Comparison of ENCODE assay signal across 11 cellular contexts in genomic region chr14:77315115-77315944, GRCh38. TPM values are rescaled to one million over a fixed set of nuclear protein-coding genes. Genes with fewer than 3 reads are reported as not detected.
DNase-seq lines count a peak whose midpoint lies in the region; ATAC-seq and TF ChIP-seq lines count a peak whose summit lies in the region.
"Had no signal": no experiment of that assay in that cellular context is flagged by ENCODE, and none has a peak within 500 bp of the region (broad histone marks: within the 10 kb centered on the region; RNA-seq: fewer than 3 reads in every experiment).

No MANE protein-coding gene starts in this region.

- peak; percentile 7; the same call in 1 of the 3 replicates for ATAC-seq in GM23338
- no peak for ATAC-seq in HG02884 (IDR thresholded peaks at IDR 0.05; ENCODE audit: unreplicated experiment)
- no peak for ATAC-seq in GM21723 (IDR thresholded peaks at IDR 0.05; ENCODE audit: unreplicated experiment)
- ATAC-seq in HG03342 (IDR thresholded peaks at IDR 0.05; ENCODE audit: unreplicated experiment), result no peak
- ATAC-seq: natural killer cell treated with Interleukin-12 subunit alpha and Interleukin-12 subunit beta and Interleukin-15 and Interleukin-18, amount 100 ng/mL, for 72 hours had no signal

- no peaks in the 10 kb centered on the region for H3K36me3 ChIP-seq in GM23338 (ENCODE audit: insufficient read depth)
- no peaks in the 10 kb centered on the region for H3K36me3 ChIP-seq in SJCRH30
- H3K36me3 ChIP-seq: adrenal gland had no signal

- DNase-seq in GM23338 (ENCODE audit: low spot score), result no peak
- DNase-seq in SJCRH30, result peak; percentile 54 to 73
- DNase-seq in stimulated activated CD4-positive, alpha-beta T cell treated with anti-CD3 and anti-CD28 coated beads, Interleukin-1b, Interleukin-23, amount 100 ng/mL, for 48 hours, result no peak

- no peak overlapping the region for H3K4me3 Mint-ChIP-seq in GM23338
- H3K4me3 Mint-ChIP-seq: natural killer cell treated with Interleukin-12 subunit alpha and Interleukin-12 subunit beta and Interleukin-15 and Interleukin-18, amount 100 ng/mL, for 72 hours had no signal

- H3K27ac ChIP-seq in GM23338 (ENCODE audit: low read depth), result peak overlapping the region; percentile 87
- peak overlapping the region; percentile 56 for H3K27ac ChIP-seq in SJCRH30
- H3K27ac ChIP-seq in layer of hippocampus (ENCODE audit: low read depth, low read length), result peak overlapping the region; percentile 96
- H3K27ac ChIP-seq in skin epidermis, result peak overlapping the region in 14 of 21 experiments; percentile 1 to 80 (median 60)

- peak overlapping the region; percentile 29; the same call in 1 of the 2 replicates for H3K4me2 ChIP-seq in GM23338

- H4K20me1 ChIP-seq in GM23338 (replicated peaks; ENCODE audit: insufficient read depth), result no peaks in the 10 kb centered on the region

- peaks cover 39% of the 10 kb centered on the region for H3K4me1 ChIP-seq in GM23338 (ENCODE audit: insufficient read depth)
- peaks cover 58% of the 10 kb centered on the region for H3K4me1 ChIP-seq in SJCRH30

- H3K36me3 Mint-ChIP-seq in GM23338 (ENCODE audit: low read depth), result no peaks in the 10 kb centered on the region; the same call in 2 of the 3 replicates
- H3K36me3 Mint-ChIP-seq: natural killer cell treated with Interleukin-12 subunit alpha and Interleukin-12 subunit beta and Interleukin-15 and Interleukin-18, amount 100 ng/mL, for 72 hours had no signal

- no peak for TF ChIP-seq CTCF in GM23338 (conservative IDR thresholded peaks at IDR 0.05; ENCODE audit: low read depth in 2 of 2)

- H3K27me3 ChIP-seq in GM23338 (ENCODE audit: insufficient read depth) (no peaks in the 10 kb centered on the region), SJCRH30 (no peaks in the 10 kb centered on the region), layer of hippocampus (ENCODE audit: control insufficient read depth, insufficient read depth, low read length) (no peaks in the 10 kb centered on the region)
- H3K27me3 ChIP-seq: adrenal gland had no signal

- H3K4me3 ChIP-seq in GM23338 (no peak overlapping the region), SJCRH30 (no peak overlapping the region), skin epidermis (no peak overlapping the region)
- H3K4me3 ChIP-seq: adrenal gland had no signal

- 0 out of 2 replicates have a peak, but pooled peaks cover 4% of the 10 kb centered on the region for H3F3A ChIP-seq in GM23338 (replicated peaks; ENCODE audit: low read depth)

- peaks cover 51% of the 10 kb centered on the region for H3K4me1 Mint-ChIP-seq in GM23338

- H3K79me2 ChIP-seq in GM23338 (replicated peaks; ENCODE audit: insufficient read depth), result peaks cover 61% of the 10 kb centered on the region

- H3K9me3 Mint-ChIP-seq in GM23338, result no peaks in the 10 kb centered on the region
- H3K9me3 Mint-ChIP-seq: natural killer cell treated with Interleukin-12 subunit alpha and Interleukin-12 subunit beta and Interleukin-15 and Interleukin-18, amount 100 ng/mL, for 72 hours had no signal

- H3K27me3 Mint-ChIP-seq in GM23338 (ENCODE audit: insufficient read depth, low read depth, poor library complexity), result peaks cover 5% of the 10 kb centered on the region
- H3K27me3 Mint-ChIP-seq: natural killer cell treated with Interleukin-12 subunit alpha and Interleukin-12 subunit beta and Interleukin-15 and Interleukin-18, amount 100 ng/mL, for 72 hours had no signal

- H2AFZ ChIP-seq in GM23338, result peak overlapping the region; percentile 26; the same call in 1 of the 2 replicates

- H3K9me2 ChIP-seq in GM23338 (ENCODE audit: insufficient read depth), result no peaks in the 10 kb centered on the region

- H3K9me3 ChIP-seq in SJCRH30 (replicated peaks), result no peaks in the 10 kb centered on the region
- H3K9me3 ChIP-seq: adrenal gland had no signal

- peak overlapping the region; percentile 88 for H3K27ac Mint-ChIP-seq in GM23338
- H3K27ac Mint-ChIP-seq: natural killer cell treated with Interleukin-12 subunit alpha and Interleukin-12 subunit beta and Interleukin-15 and Interleukin-18, amount 100 ng/mL, for 72 hours had no signal

TF ChIP-seq in GM23338, 12 proteins besides CTCF, POLR2A, EP300 and RAD21:
- TF ChIP-seq, protein P1, sequence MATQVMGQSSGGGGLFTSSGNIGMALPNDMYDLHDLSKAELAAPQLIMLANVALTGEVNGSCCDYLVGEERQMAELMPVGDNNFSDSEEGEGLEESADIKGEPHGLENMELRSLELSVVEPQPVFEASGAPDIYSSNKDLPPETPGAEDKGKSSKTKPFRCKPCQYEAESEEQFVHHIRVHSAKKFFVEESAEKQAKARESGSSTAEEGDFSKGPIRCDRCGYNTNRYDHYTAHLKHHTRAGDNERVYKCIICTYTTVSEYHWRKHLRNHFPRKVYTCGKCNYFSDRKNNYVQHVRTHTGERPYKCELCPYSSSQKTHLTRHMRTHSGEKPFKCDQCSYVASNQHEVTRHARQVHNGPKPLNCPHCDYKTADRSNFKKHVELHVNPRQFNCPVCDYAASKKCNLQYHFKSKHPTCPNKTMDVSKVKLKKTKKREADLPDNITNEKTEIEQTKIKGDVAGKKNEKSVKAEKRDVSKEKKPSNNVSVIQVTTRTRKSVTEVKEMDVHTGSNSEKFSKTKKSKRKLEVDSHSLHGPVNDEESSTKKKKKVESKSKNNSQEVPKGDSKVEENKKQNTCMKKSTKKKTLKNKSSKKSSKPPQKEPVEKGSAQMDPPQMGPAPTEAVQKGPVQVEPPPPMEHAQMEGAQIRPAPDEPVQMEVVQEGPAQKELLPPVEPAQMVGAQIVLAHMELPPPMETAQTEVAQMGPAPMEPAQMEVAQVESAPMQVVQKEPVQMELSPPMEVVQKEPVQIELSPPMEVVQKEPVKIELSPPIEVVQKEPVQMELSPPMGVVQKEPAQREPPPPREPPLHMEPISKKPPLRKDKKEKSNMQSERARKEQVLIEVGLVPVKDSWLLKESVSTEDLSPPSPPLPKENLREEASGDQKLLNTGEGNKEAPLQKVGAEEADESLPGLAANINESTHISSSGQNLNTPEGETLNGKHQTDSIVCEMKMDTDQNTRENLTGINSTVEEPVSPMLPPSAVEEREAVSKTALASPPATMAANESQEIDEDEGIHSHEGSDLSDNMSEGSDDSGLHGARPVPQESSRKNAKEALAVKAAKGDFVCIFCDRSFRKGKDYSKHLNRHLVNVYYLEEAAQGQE (IDR thresholded peaks at IDR 0.05; ENCODE audit: unreplicated experiment), result no peak
- no peak for TF ChIP-seq JUNB (IDR thresholded peaks at IDR 0.05; ENCODE audit: unreplicated experiment)
- TF ChIP-seq ETS1 (IDR thresholded peaks at IDR 0.05), result no peak
- no peak for TF ChIP-seq EZH2phosphoT487 (IDR thresholded peaks at IDR 0.05; ENCODE audit: unreplicated experiment)
- TF ChIP-seq NANOG (IDR thresholded peaks at IDR 0.05; ENCODE audit: borderline replicate concordance), result no peak

RNA-seq across cellular contexts. Expression of gene POMT2, which starts 5.4 kb away (rescaled TPM):
- 29.9 and 35.4 TPM in 2 replicates for total RNA-seq in GM23338 (2014; rRNA removed; shearing (Covaris generic))
- 20.5 and 24.3 TPM in 2 replicates for polyA plus RNA-seq in GM23338 (2016; fragmentation: Nextera tagmentation; extraction: Ambion mirVana)
- total RNA-seq in SJCRH30 (2014; rRNA removed; shearing (Covaris generic)), result 27.0 and 30.2 TPM in 2 replicates

RNA-seq across cellular contexts. Expression of gene GSTZ1, which starts 5.5 kb away (rescaled TPM):
- 26.3 and 31.0 TPM in 2 replicates for total RNA-seq in GM23338 (2014; rRNA removed; shearing (Covaris generic))
- polyA plus RNA-seq in GM23338 (2016; fragmentation: Nextera tagmentation; extraction: Ambion mirVana), result 29.0 and 30.4 TPM in 2 replicates
- 10.3 and 14.3 TPM in 2 replicates for total RNA-seq in SJCRH30 (2014; rRNA removed; shearing (Covaris generic))

RNA-seq across cellular contexts. Expression of gene NGB, which starts 44.3 kb away (rescaled TPM):
- total RNA-seq in GM23338 (2014; rRNA removed; shearing (Covaris generic)), result 0.27 and 1.0 TPM in 2 replicates
- polyA plus RNA-seq in GM23338 (2016; fragmentation: Nextera tagmentation; extraction: Ambion mirVana), result 0.10 and 0.21 TPM in 2 replicates
- not detected in 2 replicates for total RNA-seq in SJCRH30 (2014; rRNA removed; shearing (Covaris generic))
- total RNA-seq: H4; natural killer cell treated with Interleukin-12 subunit alpha and Interleukin-12 subunit beta and Interleukin-15 and Interleukin-18, amount 100 ng/mL, for 72 hours had no signal

Comparison
In these comparisons a context has a peak if more than half of its experiments do, and no peak if none do; other contexts are left out.
1. DNase-seq: peak in SJCRH30 (2 of 2); none in GM23338 (single experiment) and stimulated activated CD4-positive, alpha-beta T cell treated with anti-CD3 and anti-CD28 coated beads, Interleukin-1b, Interleukin-23, amount 100 ng/mL, for 48 hours (single experiment).
2. Peak in every context shown above with its lines, with median percentiles within 50 percentile points of each other: H3K27ac ChIP-seq.